ENCODE assay signal across 21 cellular contexts in genomic region chr12:93750056-93750455, GRCh38.
"Had no signal": no experiment of that assay in that cellular context is flagged by ENCODE, and none has a peak within 500 bp of the region (broad histone marks: within the 10 kb centered on the region; RNA-seq: fewer than 3 reads in every experiment).

No MANE protein-coding gene starts in this region.

- H3K36me3 ChIP-seq: heart left ventricle, lower lobe of right lung, right atrium auricular region, transverse colon had no signal

- DNase-seq: activated CD4-positive, alpha-beta memory T cell treated with anti-CD3 and anti-CD28 coated beads, Interleukin-2, amount 10 ng/mL, durations not matched to agents 7 days and 5 days; activated CD4-positive, alpha-beta T cell treated with anti-CD3 and anti-CD28 coated beads, Interleukin-2, amount 10 ng/mL, durations not matched to agents 24 days and 14 days; activated naive CD4-positive, alpha-beta T cell; amniotic stem cell; cerebellar nuclear complex; heart left ventricle; left colon; lower lobe of right lung; naive thymus-derived CD8-positive, alpha-beta T cell; psoas muscle; stimulated activated CD4-positive, alpha-beta T cell treated with anti-CD3 and anti-CD28 coated beads, Interleukin-2, amount 100 ng/mL, for 24 hours; stimulated activated naive CD8-positive, alpha-beta T cell treated with anti-CD3 and anti-CD28 coated beads, Interleukin-15, amount 100 ng/mL, for 72 hours; transverse colon had no signal

- ATAC-seq: activated CD4-positive, CD25-positive, alpha-beta regulatory T cell treated with anti-CD3 and anti-CD28 coated beads, Interleukin-2, amount 50 U/mL, for 24 hours; heart left ventricle; left colon; lower lobe of right lung; naive thymus-derived CD8-positive, alpha-beta T cell; psoas muscle; stimulated activated effector memory CD8-positive, alpha-beta T cell treated with anti-CD3 and anti-CD28 coated beads, Interleukin-12 subunit alpha, Interleukin-12 subunit beta, amount 100 ng/mL, for 72 hours; stimulated activated naive CD8-positive, alpha-beta T cell treated with anti-CD3 and anti-CD28 coated beads, Interleukin-15, amount 100 ng/mL, for 72 hours had no signal

- H3K27me3 Mint-ChIP-seq: activated CD4-positive, alpha-beta memory T cell treated with anti-CD3 and anti-CD28 coated beads, Interleukin-2, amount 10 ng/mL, durations not matched to agents 7 days and 5 days; activated CD4-positive, alpha-beta T cell treated with anti-CD3 and anti-CD28 coated beads, Interleukin-2, amount 10 ng/mL, durations not matched to agents 24 days and 14 days; activated naive CD8-positive, alpha-beta T cell; naive thymus-derived CD8-positive, alpha-beta T cell; stimulated activated naive CD8-positive, alpha-beta T cell treated with anti-CD3 and anti-CD28 coated beads, Interleukin-15, amount 100 ng/mL, for 72 hours had no signal

- H3K9me3 ChIP-seq: psoas muscle, right atrium auricular region, transverse colon had no signal

- H3K4me3 ChIP-seq: coronary artery, heart left ventricle, lower lobe of right lung, psoas muscle, right atrium auricular region, skin epidermis, transverse colon had no signal

- H3K36me3 Mint-ChIP-seq: stimulated activated effector memory CD8-positive, alpha-beta T cell treated with anti-CD3 and anti-CD28 coated beads, Interleukin-12 subunit alpha, Interleukin-12 subunit beta, amount 100 ng/mL, for 72 hours had no signal

- H3K27ac Mint-ChIP-seq: activated CD4-positive, alpha-beta memory T cell treated with anti-CD3 and anti-CD28 coated beads, Interleukin-2, amount 10 ng/mL, durations not matched to agents 7 days and 5 days; activated CD4-positive, alpha-beta T cell treated with anti-CD3 and anti-CD28 coated beads, Interleukin-2, amount 10 ng/mL, durations not matched to agents 24 days and 14 days; activated naive CD8-positive, alpha-beta T cell; activated T-helper 1 cell treated with anti-CD3 and anti-CD28 coated beads, Interleukin-12 subunit alpha, Interleukin-12 subunit beta, Interleukin-2, Interleukin-4 antibody, amounts not matched to agents 30 ng/mL and 10 ng/mL and 1 ng/mL, durations not matched to agents 14 hours and 24 hours and 36 hours; stimulated activated effector memory CD8-positive, alpha-beta T cell treated with anti-CD3 and anti-CD28 coated beads, Interleukin-12 subunit alpha, Interleukin-12 subunit beta, amount 100 ng/mL, for 72 hours; stimulated activated naive CD8-positive, alpha-beta T cell treated with anti-CD3 and anti-CD28 coated beads, Interleukin-15, amount 100 ng/mL, for 72 hours; T-helper 1 cell treated with Interleukin-12 subunit alpha and Interleukin-12 subunit beta and Interleukin-4 antibody, amounts not matched to agents 30 μg/mL and 1 μg/mL, for 36 hours had no signal

- H3K4me3 Mint-ChIP-seq: activated CD4-positive, alpha-beta memory T cell treated with anti-CD3 and anti-CD28 coated beads, Interleukin-2, amount 10 ng/mL, durations not matched to agents 7 days and 5 days; activated CD4-positive, alpha-beta T cell treated with anti-CD3 and anti-CD28 coated beads, Interleukin-2, amount 10 ng/mL, durations not matched to agents 24 days and 14 days; activated naive CD8-positive, alpha-beta T cell; activated T-helper 1 cell treated with anti-CD3 and anti-CD28 coated beads, Interleukin-12 subunit alpha, Interleukin-12 subunit beta, Interleukin-2, Interleukin-4 antibody, amounts not matched to agents 30 ng/mL and 10 ng/mL and 1 ng/mL, durations not matched to agents 14 hours and 24 hours and 36 hours; naive thymus-derived CD8-positive, alpha-beta T cell; stimulated activated effector memory CD8-positive, alpha-beta T cell treated with anti-CD3 and anti-CD28 coated beads, Interleukin-12 subunit alpha, Interleukin-12 subunit beta, amount 100 ng/mL, for 72 hours; stimulated activated naive CD8-positive, alpha-beta T cell treated with anti-CD3 and anti-CD28 coated beads, Interleukin-15, amount 100 ng/mL, for 72 hours; T-helper 1 cell treated with Interleukin-12 subunit alpha and Interleukin-12 subunit beta and Interleukin-4 antibody, amounts not matched to agents 30 μg/mL and 1 μg/mL, for 36 hours had no signal

- H3K27ac ChIP-seq: coronary artery, psoas muscle, right atrium auricular region, skin epidermis had no signal

- H3K27me3 ChIP-seq: heart left ventricle, right atrium auricular region, transverse colon had no signal
